In the genomic region with DNA sequence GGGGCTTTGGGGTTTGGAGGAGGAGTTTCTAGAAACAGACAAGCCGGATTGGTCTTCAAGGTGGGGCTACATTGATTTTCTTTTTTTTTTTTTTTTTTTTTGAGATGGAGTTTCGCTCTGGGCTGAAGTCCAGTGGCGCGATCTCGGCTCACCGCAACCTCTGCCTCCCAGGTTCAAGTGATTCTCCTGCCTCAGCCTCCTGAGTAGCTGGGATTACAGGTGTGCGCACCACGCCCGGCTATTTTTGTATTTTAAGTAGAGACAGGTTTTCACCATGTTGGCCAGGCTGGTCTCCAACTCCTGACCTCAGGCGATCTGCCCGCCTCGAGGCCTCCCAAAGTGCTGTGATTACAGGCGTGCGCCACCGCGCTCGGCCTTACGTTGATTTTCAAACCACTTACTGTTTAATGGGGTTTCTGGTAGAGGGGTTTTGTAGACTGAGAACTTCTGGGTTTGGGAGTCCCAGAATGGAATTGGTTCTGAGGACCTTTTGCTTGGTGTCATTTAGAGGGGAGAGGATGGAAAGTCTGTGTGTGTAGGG, we compare ENCODE assay signal across 6 cellular contexts. TPM values are rescaled to one million over a fixed set of nuclear protein-coding genes. Genes with fewer than 3 reads are reported as not detected.
DNase-seq lines count a peak whose midpoint lies in the region; ATAC-seq and TF ChIP-seq lines count a peak whose summit lies in the region.
"Not testable (repeated sequence)": the region's sequence is repeated elsewhere in the genome, so short reads cannot be mapped to it uniquely, and the experiment has no call there.
"Had no signal": no experiment of that assay in that cellular context is flagged by ENCODE, and none has a peak within 500 bp of the region (broad histone marks: within the 10 kb centered on the region; RNA-seq: fewer than 3 reads in every experiment).

No MANE protein-coding gene starts in this region.

- H3K27ac ChIP-seq in HCT116 (ENCODE audit: low read depth, low read length) (peak overlapping the region; percentile 24; the same call in 1 of the 2 replicates), adrenal gland (peak overlapping the region in 3 of 5 donors; percentile 62 to 97 (median 91))
- H3K27ac ChIP-seq in neural progenitor cell, result not testable (repeated sequence)

- H3K9ac ChIP-seq in HCT116 (ENCODE audit: low read length); neural progenitor cell: not testable (repeated sequence)

- H3K36me3 Mint-ChIP-seq in activated CD4-positive, alpha-beta T cell treated with anti-CD3 and anti-CD28 coated beads for 36 hours (ENCODE audit: low read depth), result peaks cover 23% of the 10 kb centered on the region
- not testable (repeated sequence) for H3K36me3 Mint-ChIP-seq in neural progenitor cell

- intact Hi-C loops in HCT116 (cut with micrococcal nuclease); adrenal gland (cut with DNase I): not testable (repeated sequence)
- intact Hi-C loops in activated CD4-positive, alpha-beta T cell treated with anti-CD3 and anti-CD28 coated beads for 36 hours (cut with DNase I, micrococcal nuclease), result loop anchor here (5.0 to 10.0 kb wide), 7 partner anchors 49 to 1181 kb away; a partner anchor contains a TSS

- not testable (repeated sequence) for H3K9me3 ChIP-seq in HCT116 (ENCODE audit: control insufficient read depth in 1 of 2, insufficient read depth in 1 of 2, low read depth in 1 of 2, low read length in 2 of 2); adrenal gland (replicated peaks in 1 of 3); neural progenitor cell (ENCODE audit: low read depth)

- peak overlapping the region; percentile 84 for H3K4me3 Mint-ChIP-seq in activated CD4-positive, alpha-beta T cell treated with anti-CD3 and anti-CD28 coated beads for 36 hours
- peak overlapping the region; percentile 95 for H3K4me3 Mint-ChIP-seq in neural progenitor cell

- DNase-seq in HCT116 (ENCODE audit: low read depth, low spot score); activated CD4-positive, alpha-beta T cell treated with anti-CD3 and anti-CD28 coated beads for 36 hours; adrenal gland; neural progenitor cell (ENCODE audit: low spot score): not testable (repeated sequence)
- DNase-seq in iPS-NIHi11 (ENCODE audit: low spot score), result peak; percentile 78

- H3K4me1 ChIP-seq in HCT116 (ENCODE audit: control insufficient read depth in 1 of 2, insufficient read depth in 2 of 2, low read length in 2 of 2) (peaks cover 23 to 40% of the 10 kb centered on the region in 2 experiments), adrenal gland (replicated peaks in 1 of 2) (peaks cover 47 to 49% of the 10 kb centered on the region in 2 donors), neural progenitor cell (peaks cover 12% of the 10 kb centered on the region)

- not testable (repeated sequence) for ATAC-seq in HCT116; activated CD4-positive, alpha-beta T cell treated with anti-CD3 and anti-CD28 coated beads for 36 hours

- H3K27me3 ChIP-seq in HCT116 (ENCODE audit: insufficient read depth, low read length); adrenal gland; neural progenitor cell: not testable (repeated sequence)

- RAD21 ChIA-PET in HCT116 (lab: Charles Lee; ENCODE audit: low non-redundant PET in 1 of 2, low total read pairs in 2 of 2, uncharacterized antibody in 2 of 2, unreplicated experiment in 2 of 2), result not testable (repeated sequence)

- not testable (repeated sequence) for H3K4me3 ChIP-seq in HCT116 (replicated peaks in 1 of 2; ENCODE audit: low read depth in 1 of 2, low read length in 2 of 2); adrenal gland
- H3K4me3 ChIP-seq in neural progenitor cell, result peak overlapping the region; percentile 99

- H3K27ac Mint-ChIP-seq in activated CD4-positive, alpha-beta T cell treated with anti-CD3 and anti-CD28 coated beads for 36 hours, result peak overlapping the region; percentile 24
- H3K27ac Mint-ChIP-seq in neural progenitor cell, result not testable (repeated sequence)

- TF ChIP-seq POLR2A in HCT116 (IDR thresholded peaks at IDR 0.05; ENCODE audit: borderline replicate concordance, extremely low read depth, insufficient read depth, insufficient read length); adrenal gland (IDR thresholded peaks at IDR 0.05): not testable (repeated sequence)

- H3K36me3 ChIP-seq in HCT116 (ENCODE audit: control insufficient read depth in 1 of 2, insufficient read depth in 2 of 2, low read length in 2 of 2) (peaks cover 2 to 12% of the 10 kb centered on the region in 2 experiments; a peak in 2 of 4 replicates), adrenal gland (replicated peaks in 1 of 2) (peaks cover 0 to 14% of the 10 kb centered on the region in 2 donors)
- H3K36me3 ChIP-seq in neural progenitor cell, result not testable (repeated sequence)

- not testable (repeated sequence) for H3F3A ChIP-seq in neural progenitor cell (ENCODE audit: low read depth)

- not testable (repeated sequence) for H3K9me2 ChIP-seq in HCT116 (ENCODE audit: insufficient read depth)

- peaks cover 69% of the 10 kb centered on the region for H3K79me2 ChIP-seq in HCT116 (ENCODE audit: insufficient read depth, low read length)
- peaks cover 68% of the 10 kb centered on the region for H3K79me2 ChIP-seq in neural progenitor cell (ENCODE audit: low read depth)

- not testable (repeated sequence) for H3K9me3 Mint-ChIP-seq in activated CD4-positive, alpha-beta T cell treated with anti-CD3 and anti-CD28 coated beads for 36 hours (ENCODE audit: low read depth); neural progenitor cell

- H3K4me2 ChIP-seq in HCT116 (ENCODE audit: low read length) (peak overlapping the region; percentile 99; the same call in 1 of the 2 replicates), neural progenitor cell (peak overlapping the region; percentile 96)

- H3K4me1 Mint-ChIP-seq in activated CD4-positive, alpha-beta T cell treated with anti-CD3 and anti-CD28 coated beads for 36 hours, result peaks cover 48% of the 10 kb centered on the region
- peaks cover 32% of the 10 kb centered on the region for H3K4me1 Mint-ChIP-seq in neural progenitor cell

- BruUV-seq in HCT116 (replicated peaks; lab: Mats Ljungman, UMichigan), result not testable (repeated sequence)

- CTCF ChIA-PET in HCT116 (lab: Charles Lee); activated CD4-positive, alpha-beta T cell treated with anti-CD3 and anti-CD28 coated beads for 36 hours (lab: Charles Lee): not testable (repeated sequence)

- WGBS in adrenal gland, 4 donors, result 93 to 95% (median 93%) methylated on average over 17 to 18 of the region's 18 CpGs

- TF ChIP-seq RAD21 in HCT116 (IDR thresholded peaks at IDR 0.05; ENCODE audit: low read depth), result not testable (repeated sequence)

- not testable (repeated sequence) for H4K20me1 ChIP-seq in HCT116 (ENCODE audit: insufficient read depth)
- peaks cover 67% of the 10 kb centered on the region for H4K20me1 ChIP-seq in neural progenitor cell (ENCODE audit: low read depth)

- not testable (repeated sequence) for TF ChIP-seq CTCF in HCT116 (IDR thresholded peaks at IDR 0.05 in 2 of 3, conservative IDR thresholded peaks at IDR 0.05 in 1 of 3; ENCODE audit: borderline replicate concordance in 1 of 3, insufficient read depth in 1 of 3, low read depth in 2 of 3, low read length in 2 of 3); adrenal gland (IDR thresholded peaks at IDR 0.05); neural progenitor cell (IDR thresholded peaks at IDR 0.05)

- POLR2A ChIA-PET in HCT116 (lab: Charles Lee); activated CD4-positive, alpha-beta T cell treated with anti-CD3 and anti-CD28 coated beads for 36 hours (lab: Charles Lee): not testable (repeated sequence)

- H3K27me3 Mint-ChIP-seq in activated CD4-positive, alpha-beta T cell treated with anti-CD3 and anti-CD28 coated beads for 36 hours; neural progenitor cell (ENCODE audit: insufficient read depth, low read depth): not testable (repeated sequence)

- not testable (repeated sequence) for H2AFZ ChIP-seq in HCT116 (ENCODE audit: low read depth, low read length, poor library complexity, severe bottlenecking); neural progenitor cell (replicated peaks)

RNA-seq across cellular contexts. Expression of a gene that starts 2.1 kb away (rescaled TPM):
- 60.3 TPM for total RNA-seq in HCT116 (2021; ENCODE audit: unreplicated experiment)
- 64.5 and 76.2 TPM in 2 replicates for polyA plus RNA-seq in HCT116 (2012)
- 10 to 100 TPM; 40.8 to 50.7 TPM for total RNA-seq in activated CD4-positive, alpha-beta T cell treated with anti-CD3 and anti-CD28 coated beads for 36 hours
- 10 to 100 TPM; 17.9 to 85.0 (median 41.7) TPM for total RNA-seq in adrenal gland
- 10 to 100 TPM; 24.4 to 59.1 (median 26.4) TPM for polyA plus RNA-seq in adrenal gland
- total RNA-seq in neural progenitor cell (ENCODE audit: low replicate concordance), result 16.4 and 56.1 TPM in 2 replicates

RNA-seq across cellular contexts. Expression of a gene that starts 7.7 kb away (rescaled TPM):
- total RNA-seq in HCT116 (2021; ENCODE audit: unreplicated experiment) (20.9 TPM), adrenal gland (10 to 100 TPM in 7 of 8 donors, 1 to 10 TPM in 1; 9.4 to 22.8 (median 14.0) TPM), neural progenitor cell (ENCODE audit: low replicate concordance) (0.69 and 12.1 TPM in 2 replicates)
- polyA plus RNA-seq in HCT116 (2012), result 15.9 and 20.8 TPM in 2 replicates
- total RNA-seq in activated CD4-positive, alpha-beta T cell treated with anti-CD3 and anti-CD28 coated beads for 36 hours, result 10 to 100 TPM in 1 of 2 experiments, 1 to 10 TPM in 1; 9.6 to 15.4 TPM
- 10 to 100 TPM in 2 of 3 donors, under 1 TPM in 1; 0.92 to 19.1 (median 13.5) TPM for polyA plus RNA-seq in adrenal gland

RNA-seq across cellular contexts. Expression of a gene that starts 24.9 kb away (rescaled TPM):
- not detected for total RNA-seq in HCT116 (2021; ENCODE audit: unreplicated experiment)
- polyA plus RNA-seq in HCT116 (2012), result not detected in 2 replicates
- not detected for total RNA-seq in activated CD4-positive, alpha-beta T cell treated with anti-CD3 and anti-CD28 coated beads for 36 hours
- total RNA-seq in adrenal gland, result not detected
- polyA plus RNA-seq in adrenal gland, result not detected
- total RNA-seq in neural progenitor cell (ENCODE audit: low replicate concordance), result not detected in 2 replicates
- total RNA-seq: tibial nerve had no signal

RNA-seq across cellular contexts. Expression of a gene that starts 27.9 kb away (rescaled TPM):
- total RNA-seq in HCT116 (2021; ENCODE audit: unreplicated experiment) (not detected), adrenal gland (under 1 TPM in 1 of 8 donors, not detected in 7; 0.36 TPM), neural progenitor cell (ENCODE audit: low replicate concordance) (0.81 and 1.7 TPM in 2 replicates)
- polyA plus RNA-seq in HCT116 (2012), result 0.10 and 0.12 TPM in 2 replicates
- total RNA-seq in activated CD4-positive, alpha-beta T cell treated with anti-CD3 and anti-CD28 coated beads for 36 hours, result under 1 TPM in 1 of 2 experiments, not detected in 1; 0.49 TPM
- polyA plus RNA-seq in adrenal gland, result under 1 TPM in 1 of 3 donors, not detected in 2; 0.48 TPM
- total RNA-seq: tibial nerve had no signal

RNA-seq across cellular contexts. Expression of a gene that starts 30.8 kb away (rescaled TPM):
- total RNA-seq in HCT116 (2021; ENCODE audit: unreplicated experiment), result 1.2 TPM
- 1.1 and 1.9 TPM in 2 replicates for polyA plus RNA-seq in HCT116 (2012)
- 1 to 10 TPM; 1.4 to 2.5 TPM for total RNA-seq in activated CD4-positive, alpha-beta T cell treated with anti-CD3 and anti-CD28 coated beads for 36 hours
- 1 to 10 TPM in 2 of 8 donors, under 1 TPM in 2, not detected in 4; 0.68 to 3.6 (median 1.1) TPM for total RNA-seq in adrenal gland
- polyA plus RNA-seq in adrenal gland, result 1 to 10 TPM in 2 of 3 donors, not detected in 1; 1.1 to 3.5 TPM
- total RNA-seq in neural progenitor cell (ENCODE audit: low replicate concordance), result not detected in 2 replicates
